ENCODE assay signal across 29 cellular contexts in the genomic region with DNA sequence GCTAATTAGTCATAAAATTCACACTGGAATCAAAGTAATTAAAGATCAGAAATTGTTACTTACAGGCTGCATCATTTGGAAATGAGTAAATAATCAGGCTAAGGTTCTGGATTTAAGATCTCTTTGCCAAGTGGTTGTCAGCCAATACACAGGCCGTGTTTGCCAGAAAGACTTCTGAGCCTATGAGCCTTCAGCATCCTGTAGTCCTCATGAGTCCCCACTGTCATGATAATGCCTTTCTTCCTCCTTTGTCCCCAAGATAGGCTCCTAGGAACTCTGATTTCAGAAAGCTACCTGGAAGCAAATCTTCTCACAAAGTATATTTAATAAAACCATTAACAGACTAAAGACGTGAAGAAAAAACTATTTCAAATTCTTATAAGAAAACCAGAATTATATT.
"Had no signal": no experiment of that assay in that cellular context is flagged by ENCODE, and none has a peak within 500 bp of the region (broad histone marks: within the 10 kb centered on the region; RNA-seq: fewer than 3 reads in every experiment).

No MANE protein-coding gene starts in this region.

- H3K36me3 Mint-ChIP-seq: naive thymus-derived CD8-positive, alpha-beta T cell; stimulated activated naive B cell treated with anti-CD40 and anti-IgM and Interleukin-4, amounts not matched to agents 10 μg/mL and 1 μg/mL and 100 μg/mL, for 72 hours had no signal

- H3K9me3 Mint-ChIP-seq: nephron had no signal

- H3K4me3 Mint-ChIP-seq: naive thymus-derived CD8-positive, alpha-beta T cell; nephron; neural crest cell; stimulated activated naive B cell treated with anti-CD40 and anti-IgM and Interleukin-4, amounts not matched to agents 10 μg/mL and 1 μg/mL and 100 μg/mL, for 72 hours had no signal

- H3K27ac ChIP-seq: left lung, lower lobe of right lung, pancreas, prostate gland, skin epidermis, stomach, testis, thyroid gland, transverse colon, upper lobe of left lung, vagina had no signal

- H3K27me3 ChIP-seq: left lung, pancreas, stomach, testis, thyroid gland, transverse colon, upper lobe of left lung, vagina had no signal

- H3K27ac Mint-ChIP-seq: naive thymus-derived CD8-positive, alpha-beta T cell; nephron; stimulated activated naive B cell treated with anti-CD40 and anti-IgM and Interleukin-4, amounts not matched to agents 10 μg/mL and 1 μg/mL and 100 μg/mL, for 72 hours had no signal

- H3K36me3 ChIP-seq: left lung, lower lobe of right lung, pancreas, prostate gland, stomach, thyroid gland, transverse colon, upper lobe of left lung, vagina had no signal

- H3K27me3 Mint-ChIP-seq: naive thymus-derived CD8-positive, alpha-beta T cell; stimulated activated naive B cell treated with anti-CD40 and anti-IgM and Interleukin-4, amounts not matched to agents 10 μg/mL and 1 μg/mL and 100 μg/mL, for 72 hours had no signal

- H3K4me1 Mint-ChIP-seq: naive thymus-derived CD8-positive, alpha-beta T cell; nephron; neural crest cell; stimulated activated naive B cell treated with anti-CD40 and anti-IgM and Interleukin-4, amounts not matched to agents 10 μg/mL and 1 μg/mL and 100 μg/mL, for 72 hours had no signal

- DNase-seq: kidney glomerular epithelial cell; left colon; left lung; lower lobe of right lung; mammary epithelial cell; mesenchymal stem cell; naive thymus-derived CD8-positive, alpha-beta T cell; nucleus accumbens; pancreas; posterior cingulate gyrus; retina; right cardiac atrium; stimulated activated CD4-positive, alpha-beta T cell treated with anti-CD3 and anti-CD28 coated beads, Interleukin-12 subunit alpha, Interleukin-12 subunit beta, amount 100 ng/mL, for 4 hours; stimulated activated CD4-positive, alpha-beta T cell treated with anti-CD3 and anti-CD28 coated beads, Interleukin-15, amount 100 ng/mL, for 24 hours; stimulated activated CD4-positive, alpha-beta T cell treated with anti-CD3 and anti-CD28 coated beads, Interleukin-2, amount 100 ng/mL, for 24 hours; stimulated activated CD4-positive, alpha-beta T cell treated with anti-CD3 and anti-CD28 coated beads, Interleukin-4, amount 100 ng/mL, for 1 hour; stimulated activated naive B cell treated with anti-CD40 and anti-IgM and Interleukin-4, amounts not matched to agents 10 μg/mL and 1 μg/mL and 100 μg/mL, for 72 hours; stimulated activated naive CD8-positive, alpha-beta T cell treated with anti-CD3 and anti-CD28 coated beads, Interleukin-15, Interleukin-2, amounts not matched to agents 100 U/mL and 50 U/mL, for 24 hours; stomach; testis; thyroid gland; transverse colon; upper lobe of left lung had no signal

- ATAC-seq: left colon; left lung; lower lobe of right lung; naive thymus-derived CD8-positive, alpha-beta T cell; pancreas; right cardiac atrium; sciatic nerve; stimulated activated naive B cell treated with anti-CD40 and anti-IgM and Interleukin-4, amounts not matched to agents 10 μg/mL and 1 μg/mL and 100 μg/mL, for 72 hours; stimulated activated naive CD8-positive, alpha-beta T cell treated with anti-CD3 and anti-CD28 coated beads, Interleukin-15, Interleukin-2, amounts not matched to agents 100 U/mL and 50 U/mL, for 24 hours had no signal

- H3K4me3 ChIP-seq: left lung, lower lobe of right lung, pancreas, prostate gland, skin epidermis, stomach, testis, thyroid gland, transverse colon, upper lobe of left lung, vagina had no signal

- H3K4me1 ChIP-seq: left lung, lower lobe of right lung, pancreas, prostate gland, stomach, testis, thyroid gland, transverse colon, upper lobe of left lung, vagina had no signal
